In genomic region chr11:75378776-75379175, GRCh38 we compare ENCODE assay signal across 1 cellular context. TPM values are rescaled to one million over a fixed set of nuclear protein-coding genes. Genes with fewer than 3 reads are reported as not detected.
"Had no signal": no experiment of that assay in that cellular context is flagged by ENCODE, and none has a peak within 500 bp of the region (broad histone marks: within the 10 kb centered on the region; RNA-seq: fewer than 3 reads in every experiment).

No MANE protein-coding gene starts in this region.

RNA-seq across cellular contexts. Expression of gene KLHL35, which starts 54.2 kb away (rescaled TPM):
- total RNA-seq: left lobe of liver had no signal
